In the genomic region with DNA sequence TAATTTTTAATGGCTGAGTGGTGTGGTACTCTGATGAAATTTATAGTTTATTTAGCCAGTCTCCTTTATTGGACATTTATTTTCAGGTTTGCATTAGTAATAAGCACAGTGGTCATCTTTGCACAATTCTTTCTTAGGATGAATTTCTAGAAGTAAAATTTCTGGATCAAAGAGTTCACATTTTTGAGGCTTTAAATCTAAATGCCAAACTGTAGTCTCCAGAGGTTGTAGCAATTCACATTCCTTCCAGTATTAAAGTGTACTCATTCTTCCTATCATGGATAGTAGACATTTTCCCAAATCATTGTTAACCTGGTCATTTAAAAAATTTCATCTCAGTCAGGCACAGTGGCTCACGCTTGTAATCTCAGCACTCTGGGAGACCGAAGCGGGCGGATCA, we compare ENCODE assay signal across 17 cellular contexts. TPM values are rescaled to one million over a fixed set of nuclear protein-coding genes. Genes with fewer than 3 reads are reported as not detected.
DNase-seq lines count a peak whose midpoint lies in the region; ATAC-seq, FAIRE-seq and TF ChIP-seq lines count a peak whose summit lies in the region.
"Had no signal": no experiment of that assay in that cellular context is flagged by ENCODE, and none has a peak within 500 bp of the region (broad histone marks: within the 10 kb centered on the region; RNA-seq: fewer than 3 reads in every experiment).

No MANE protein-coding gene starts in this region.

- DNase-seq in HepG2 (ENCODE audit: low spot score) (no peak), right lobe of liver (no peak), amniotic epithelial cell (ENCODE audit: low read depth) (peak; percentile 40), fibroblast of peridontal ligament (ENCODE audit: extremely low read depth) (peak; percentile 65), hypothalamus (lab: John Stamatoyannopoulos, UW) (no peak), NCI-H2196 (lab: John Stamatoyannopoulos, UW; ENCODE audit: unreplicated experiment) (no peak), erythroblast (lab: John Stamatoyannopoulos, UW) (no peak)
- DNase-seq: H9, KG1, NCI-H1436, NCI-H2029, NCI-H2171 treated with DMSO at 0.1 percent for 48 hours, NCI-H748 treated with DMSO at 0.1 percent for 48 hours had no signal

- WGBS in HepG2 (ENCODE audit: low lambda C conversion rate), result 94% methylated on average over 4 of the region's 4 CpGs
- 92% methylated on average over 4 of the region's 4 CpGs for WGBS in right lobe of liver (ENCODE audit: insufficient coverage, low coverage, low lambda C conversion rate, missing lambda C conversion rate)

- TF ChIP-seq CTCF in HepG2 (CRISPR knock-in tag; IDR thresholded peaks at IDR 0.05), result no peak
- TF ChIP-seq CTCF in right lobe of liver (IDR thresholded peaks at IDR 0.05), result no peak

- H3K27me3 ChIP-seq in HepG2 (ENCODE audit: control insufficient read depth in 1 of 2, insufficient read depth in 2 of 2, low read length in 2 of 2) (no peaks in the 10 kb centered on the region), right lobe of liver (no peaks in the 10 kb centered on the region)

- TF ChIP-seq EP300 in HepG2 (IDR thresholded peaks at IDR 0.05; ENCODE audit: low read depth in 2 of 2, low read length in 2 of 2) (no peak), HepG2 (CRISPR knock-in tag; IDR thresholded peaks at IDR 0.05; ENCODE audit: borderline replicate concordance) (no peak)

- peaks cover 32% of the 10 kb centered on the region for H3K4me1 ChIP-seq in HepG2 (ENCODE audit: insufficient read depth, low read length)
- H3K4me1 ChIP-seq in right lobe of liver, result peaks cover 0 to 9% (median 0%) of the 10 kb centered on the region in 4 donors

- H3K79me2 ChIP-seq in HepG2 (ENCODE audit: insufficient read depth, low read length), result peaks cover 20% of the 10 kb centered on the region

- H3K27ac ChIP-seq in HepG2 (ENCODE audit: extremely low read length, insufficient read depth, low read length) (no peak overlapping the region), right lobe of liver (no peak overlapping the region)
- H3K27ac ChIP-seq: 22Rv1, RWPE1 had no signal

- no peak overlapping the region for H2AFZ ChIP-seq in HepG2 (ENCODE audit: low read length)

- in situ Hi-C loops in HepG2 (cut with HindIII; ENCODE audit: extremely low pct_ligation_motif_present, low pct_unique_long_range_greater_than_20kb), result no loop called here

- intact Hi-C loops in HepG2 (cut with micrococcal nuclease; ENCODE audit: unreplicated experiment), result no loop called here
- intact Hi-C loops in right lobe of liver (cut with DNase I), result no loop called here

- no TSS peak for BruUV-seq in HepG2 (replicated peaks; lab: Mats Ljungman, UMichigan)

- no peak for TF ChIP-seq POLR2A in HepG2 (IDR thresholded peaks at IDR 0.05; ENCODE audit: insufficient read depth in 1 of 2, low read depth in 2 of 2, low read length in 2 of 2)
- TF ChIP-seq POLR2A in right lobe of liver (IDR thresholded peaks at IDR 0.05), result no peak
- no peak for TF ChIP-seq POLR2A in erythroblast (IDR thresholded peaks at IDR 0.05; ENCODE audit: low read length)

- POLR2A ChIA-PET in HepG2 (lab: Yijun Ruan, JAX), result no interaction called here

- FAIRE-seq in HepG2 (lab: Jason Lieb, UNC), result peak; percentile 50
- FAIRE-seq: GM19239 had no signal

- no peak for TF ChIP-seq RAD21 in HepG2 (CRISPR knock-in tag; IDR thresholded peaks at IDR 0.05)

- H3K9ac ChIP-seq in HepG2 (ENCODE audit: insufficient read depth, low read depth, low read length), result no peak overlapping the region

- no peaks in the 10 kb centered on the region for H3K9me3 ChIP-seq in HepG2 (ENCODE audit: low read length)
- H3K9me3 ChIP-seq in right lobe of liver, result no peaks in the 10 kb centered on the region

- CTCF ChIA-PET in HepG2 (lab: Yijun Ruan, JAX; ENCODE audit: low intra/inter-chr PET ratio, low total read pairs), result no interaction called here

- H3K4me3 ChIP-seq in HepG2 (replicated peaks in 1 of 3; ENCODE audit: insufficient read depth in 1 of 3, low read depth in 2 of 3, low read length in 3 of 3) (no peak overlapping the region), right lobe of liver (no peak overlapping the region)

- H3K4me2 ChIP-seq in HepG2 (ENCODE audit: low read depth, low read length), result no peak overlapping the region

- peaks cover 8 to 26% of the 10 kb centered on the region in 2 experiments for H3K36me3 ChIP-seq in HepG2 (replicated peaks in 1 of 2; ENCODE audit: control insufficient read depth in 1 of 2, insufficient read depth in 2 of 2, low read length in 2 of 2)
- peaks cover 0 to 7% (median 0%) of the 10 kb centered on the region in 4 donors for H3K36me3 ChIP-seq in right lobe of liver

- no peaks in the 10 kb centered on the region; the same call in 1 of the 2 replicates for H4K20me1 ChIP-seq in HepG2 (ENCODE audit: insufficient read depth, low read length)

- peak; percentile 25; the same call in 1 of the 3 replicates for ATAC-seq in HepG2
- ATAC-seq in right lobe of liver, result no peak
- no peak for ATAC-seq in GM21717 (IDR thresholded peaks at IDR 0.05; ENCODE audit: unreplicated experiment)

TF ChIP-seq in HepG2, 621 proteins besides CTCF, POLR2A, EP300 and RAD21 (continues in another document):
- no peak for TF ChIP-seq ZNF616 (CRISPR knock-in tag; IDR thresholded peaks at IDR 0.05; ENCODE audit: low read depth)
- no peak for TF ChIP-seq ERF (CRISPR knock-in tag; IDR thresholded peaks at IDR 0.05)
- TF ChIP-seq, protein P1, sequence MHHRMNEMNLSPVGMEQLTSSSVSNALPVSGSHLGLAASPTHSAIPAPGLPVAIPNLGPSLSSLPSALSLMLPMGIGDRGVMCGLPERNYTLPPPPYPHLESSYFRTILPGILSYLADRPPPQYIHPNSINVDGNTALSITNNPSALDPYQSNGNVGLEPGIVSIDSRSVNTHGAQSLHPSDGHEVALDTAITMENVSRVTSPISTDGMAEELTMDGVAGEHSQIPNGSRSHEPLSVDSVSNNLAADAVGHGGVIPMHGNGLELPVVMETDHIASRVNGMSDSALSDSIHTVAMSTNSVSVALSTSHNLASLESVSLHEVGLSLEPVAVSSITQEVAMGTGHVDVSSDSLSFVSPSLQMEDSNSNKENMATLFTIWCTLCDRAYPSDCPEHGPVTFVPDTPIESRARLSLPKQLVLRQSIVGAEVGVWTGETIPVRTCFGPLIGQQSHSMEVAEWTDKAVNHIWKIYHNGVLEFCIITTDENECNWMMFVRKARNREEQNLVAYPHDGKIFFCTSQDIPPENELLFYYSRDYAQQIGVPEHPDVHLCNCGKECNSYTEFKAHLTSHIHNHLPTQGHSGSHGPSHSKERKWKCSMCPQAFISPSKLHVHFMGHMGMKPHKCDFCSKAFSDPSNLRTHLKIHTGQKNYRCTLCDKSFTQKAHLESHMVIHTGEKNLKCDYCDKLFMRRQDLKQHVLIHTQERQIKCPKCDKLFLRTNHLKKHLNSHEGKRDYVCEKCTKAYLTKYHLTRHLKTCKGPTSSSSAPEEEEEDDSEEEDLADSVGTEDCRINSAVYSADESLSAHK (CRISPR knock-in tag; IDR thresholded peaks at IDR 0.05; ENCODE audit: borderline replicate concordance), result no peak

RNA-seq across cellular contexts. Expression of gene SLC39A9, which starts 24.8 kb away (rescaled TPM):
- total RNA-seq in HepG2 (2016; rRNA removed; fragmentation: Illumina TruSeq; extraction: Trizol), result 63.8 and 69.5 TPM in 2 replicates
- total RNA-seq in HepG2 (2016; cell fraction: cytosol; rRNA removed; fragmentation: Illumina TruSeq; extraction: Trizol; ENCODE audit: low read depth), result 9.2 and 9.9 TPM in 2 replicates
- total RNA-seq in HepG2 (2016; cell fraction: insoluble cytoplasmic fraction; rRNA removed; fragmentation: Illumina TruSeq; extraction: Trizol), result 65.8 and 71.2 TPM in 2 replicates
- total RNA-seq in HepG2 (2016; cell fraction: membrane; rRNA removed; fragmentation: Illumina TruSeq; extraction: Trizol), result 32.7 and 37.8 TPM in 2 replicates
- total RNA-seq in HepG2 (2016; cell fraction: nucleus; rRNA removed; fragmentation: Illumina TruSeq; extraction: Trizol), result 64.0 and 64.2 TPM in 2 replicates
- polyA plus RNA-seq in HepG2 (2011; rRNA removed), result 45.5 and 46.6 TPM in 2 replicates
- polyA plus RNA-seq in HepG2 (2011; cell fraction: cytosol; rRNA removed), result 33.9 and 43.3 TPM in 2 replicates
- polyA plus RNA-seq in HepG2 (2011; cell fraction: nucleus; rRNA removed), result 27.1 and 28.1 TPM in 2 replicates
- polyA plus RNA-seq in HepG2 (2012), result 21.9 and 26.1 TPM in 2 replicates
- 3.7 and 4.1 TPM in 2 replicates for polyA plus RNA-seq in HepG2 (2016; cell fraction: cytosol; fragmentation: Illumina TruSeq; extraction: Trizol; ENCODE audit: low read depth)
- 30.0 and 36.3 TPM in 2 replicates for polyA plus RNA-seq in HepG2 (2016; cell fraction: insoluble cytoplasmic fraction; fragmentation: Illumina TruSeq; extraction: Trizol; ENCODE audit: low read depth)
- polyA plus RNA-seq in HepG2 (2016; cell fraction: membrane; fragmentation: Illumina TruSeq; extraction: Trizol; ENCODE audit: low read depth), result 14.3 and 15.0 TPM in 2 replicates
- 43.0 and 43.2 TPM in 2 replicates for polyA plus RNA-seq in HepG2 (2016; cell fraction: nucleus; fragmentation: Illumina TruSeq; extraction: Trizol; ENCODE audit: insufficient read depth, low read depth)
- 194 and 305 TPM in 2 replicates for polyA minus RNA-seq in HepG2 (2011; rRNA and poly(A)+ RNA removed; ENCODE audit: low replicate concordance)
- polyA minus RNA-seq in HepG2 (2011; cell fraction: cytosol; rRNA and poly(A)+ RNA removed), result 55.4 and 68.9 TPM in 2 replicates
- polyA minus RNA-seq in HepG2 (2011; cell fraction: nucleus; rRNA and poly(A)+ RNA removed), result 48.5 and 59.8 TPM in 2 replicates
- 10 to 100 TPM; 44.7 to 78.2 (median 58.2) TPM for total RNA-seq in right lobe of liver

RNA-seq across cellular contexts. Expression of gene ERH, which starts 25.2 kb away (rescaled TPM):
- 341 and 491 TPM in 2 replicates for total RNA-seq in HepG2 (2016; rRNA removed; fragmentation: Illumina TruSeq; extraction: Trizol)
- total RNA-seq in HepG2 (2016; cell fraction: cytosol; rRNA removed; fragmentation: Illumina TruSeq; extraction: Trizol; ENCODE audit: low read depth), result 125 and 129 TPM in 2 replicates
- total RNA-seq in HepG2 (2016; cell fraction: insoluble cytoplasmic fraction; rRNA removed; fragmentation: Illumina TruSeq; extraction: Trizol), result 358 and 522 TPM in 2 replicates
- total RNA-seq in HepG2 (2016; cell fraction: membrane; rRNA removed; fragmentation: Illumina TruSeq; extraction: Trizol), result 183 and 193 TPM in 2 replicates
- 143 and 174 TPM in 2 replicates for total RNA-seq in HepG2 (2016; cell fraction: nucleus; rRNA removed; fragmentation: Illumina TruSeq; extraction: Trizol)
- 75.8 and 105 TPM in 2 replicates for polyA plus RNA-seq in HepG2 (2011; rRNA removed)
- polyA plus RNA-seq in HepG2 (2011; cell fraction: cytosol; rRNA removed), result 90.2 and 93.3 TPM in 2 replicates
- 21.4 and 29.5 TPM in 2 replicates for polyA plus RNA-seq in HepG2 (2011; cell fraction: nucleus; rRNA removed)
- polyA plus RNA-seq in HepG2 (2012), result 129 and 223 TPM in 2 replicates
- 100 and 107 TPM in 2 replicates for polyA plus RNA-seq in HepG2 (2016; cell fraction: cytosol; fragmentation: Illumina TruSeq; extraction: Trizol; ENCODE audit: low read depth)
- 571 and 661 TPM in 2 replicates for polyA plus RNA-seq in HepG2 (2016; cell fraction: insoluble cytoplasmic fraction; fragmentation: Illumina TruSeq; extraction: Trizol; ENCODE audit: low read depth)
- 175 and 180 TPM in 2 replicates for polyA plus RNA-seq in HepG2 (2016; cell fraction: membrane; fragmentation: Illumina TruSeq; extraction: Trizol; ENCODE audit: low read depth)
- polyA plus RNA-seq in HepG2 (2016; cell fraction: nucleus; fragmentation: Illumina TruSeq; extraction: Trizol; ENCODE audit: insufficient read depth, low read depth), result 224 and 228 TPM in 2 replicates
- 48.2 and 87.3 TPM in 2 replicates for polyA minus RNA-seq in HepG2 (2011; rRNA and poly(A)+ RNA removed; ENCODE audit: low replicate concordance)
- 116 and 129 TPM in 2 replicates for polyA minus RNA-seq in HepG2 (2011; cell fraction: cytosol; rRNA and poly(A)+ RNA removed)
- polyA minus RNA-seq in HepG2 (2011; cell fraction: nucleus; rRNA and poly(A)+ RNA removed), result 100 and 107 TPM in 2 replicates
- 10 to 100 TPM; 46.0 to 71.7 (median 68.5) TPM for total RNA-seq in right lobe of liver

Comparison
In these comparisons a context has a peak if more than half of its experiments do, and no peak if none do; other contexts are left out.
1. DNase-seq: peak in amniotic epithelial cell (single experiment) and fibroblast of peridontal ligament (single experiment); none in HepG2 (single experiment), right lobe of liver (0 of 3), hypothalamus (0 of 51), NCI-H2196 (single experiment) and erythroblast (0 of 2).